Comparison of ENCODE assay signal across 8 cellular contexts in the genomic region with DNA sequence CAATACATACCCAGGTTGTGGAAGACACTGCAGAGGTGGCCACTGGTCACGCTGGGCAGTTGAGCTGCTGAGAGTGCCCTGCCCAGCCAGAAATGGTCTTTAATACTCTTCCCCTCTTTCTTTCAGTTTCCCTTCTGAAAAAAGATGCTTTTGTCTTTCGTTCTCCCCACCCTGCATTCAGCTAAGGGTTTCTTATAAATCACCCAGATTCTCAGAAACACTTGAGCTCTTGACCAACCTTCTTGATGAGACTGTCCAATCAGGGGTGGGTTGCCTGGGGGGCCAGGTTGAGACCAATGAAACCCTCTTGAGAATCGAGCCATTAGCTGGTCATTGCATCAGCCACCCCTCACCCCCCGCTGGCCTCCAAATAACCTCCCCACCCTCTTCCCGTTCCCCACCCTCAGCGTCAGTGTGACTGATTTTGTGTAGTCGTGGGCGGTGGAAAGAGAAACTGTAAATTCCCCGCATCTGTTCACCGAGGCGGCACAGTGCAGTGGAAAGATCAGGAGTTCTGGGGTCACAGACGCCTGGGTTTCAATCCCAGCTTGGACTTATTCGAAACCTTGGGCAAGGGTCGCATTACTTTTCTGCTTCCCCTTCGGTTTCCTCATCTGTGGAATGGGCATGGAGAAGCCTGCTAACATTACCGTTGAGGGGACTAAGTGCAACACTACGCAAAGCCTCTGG. TPM values are rescaled to one million over a fixed set of nuclear protein-coding genes. Genes with fewer than 3 reads are reported as not detected.
DNase-seq lines count a peak whose midpoint lies in the region; TF ChIP-seq lines count a peak whose summit lies in the region.

No MANE protein-coding gene starts in this region.

- POLR2A ChIA-PET in activated CD4-positive, alpha-beta T cell treated with anti-CD3 and anti-CD28 coated beads, Interleukin-2, amount 10 ng/mL, durations not matched to agents 7 days and 5 days (lab: Charles Lee) = interaction anchor here (0.6 kb wide), 1 partner anchor 112 kb away, joined by 4 read pairs; no protein-coding TSS in a partner anchor

- no peaks in the 10 kb centered on the region for H3K27me3 Mint-ChIP-seq in activated CD4-positive, alpha-beta T cell treated with anti-CD3 and anti-CD28 coated beads, Interleukin-2, amount 10 ng/mL, durations not matched to agents 7 days and 5 days
- no peaks in the 10 kb centered on the region for H3K27me3 Mint-ChIP-seq in mesothelial cell of epicardium (ENCODE audit: low read depth)

- peak overlapping the region; percentile 95 for H3K4me3 Mint-ChIP-seq in activated CD4-positive, alpha-beta T cell treated with anti-CD3 and anti-CD28 coated beads, Interleukin-2, amount 10 ng/mL, durations not matched to agents 7 days and 5 days
- H3K4me3 Mint-ChIP-seq in mesothelial cell of epicardium = peak overlapping the region; percentile 90

- TF ChIP-seq CTCF in MM.1S (IDR thresholded peaks at IDR 0.05; ENCODE audit: low read length) = no peak
- TF ChIP-seq CTCF in mesothelial cell of epicardium (IDR thresholded peaks at IDR 0.05; ENCODE audit: unreplicated experiment) = no peak

- peaks cover 28% of the 10 kb centered on the region for H3K36me3 Mint-ChIP-seq in activated CD4-positive, alpha-beta T cell treated with anti-CD3 and anti-CD28 coated beads, Interleukin-2, amount 10 ng/mL, durations not matched to agents 7 days and 5 days (ENCODE audit: low read depth)
- no peaks in the 10 kb centered on the region for H3K36me3 Mint-ChIP-seq in mesothelial cell of epicardium

- no peaks in the 10 kb centered on the region for H3K9me3 ChIP-seq in MM.1S (replicated peaks; ENCODE audit: insufficient read depth, low read length)
- H3K9me3 ChIP-seq in effector memory CD4-positive, alpha-beta T cell (ENCODE audit: control insufficient read depth, low read length) = no peaks in the 10 kb centered on the region

- peak overlapping the region; percentile 82 for H3K9ac ChIP-seq in MM.1S (ENCODE audit: low read length)

- peak overlapping the region; percentile 97 for H3K27ac Mint-ChIP-seq in activated CD4-positive, alpha-beta T cell treated with anti-CD3 and anti-CD28 coated beads, Interleukin-2, amount 10 ng/mL, durations not matched to agents 7 days and 5 days
- H3K27ac Mint-ChIP-seq in mesothelial cell of epicardium = peak overlapping the region; percentile 100

- CTCF ChIA-PET in activated CD4-positive, alpha-beta T cell treated with anti-CD3 and anti-CD28 coated beads, Interleukin-2, amount 10 ng/mL, durations not matched to agents 7 days and 5 days (lab: Charles Lee) = interaction anchor here (0.8 to 1.6 kb wide), 8 partner anchors 9 to 270 kb away, joined by 3 to 5 read pairs (median 4); no protein-coding TSS in a partner anchor

- 0 out of 2 replicates have a peak, but pooled peaks cover 5% of the 10 kb centered on the region for H3K4me1 ChIP-seq in MM.1S (ENCODE audit: low read length)
- peaks cover 13% of the 10 kb centered on the region for H3K4me1 ChIP-seq in effector memory CD4-positive, alpha-beta T cell (ENCODE audit: control insufficient read depth, insufficient read depth, low read length, poor library complexity, severe bottlenecking)

- H3K9me2 ChIP-seq in MM.1S (replicated peaks; ENCODE audit: insufficient read depth, low read length) = no peaks in the 10 kb centered on the region

- DNase-seq in HCEC 1CT (peak; percentile 73), MM.1S (no peak), mesothelial cell of epicardium (ENCODE audit: low spot score in 2 of 2, unreplicated experiment in 2 of 2) (peak in 1 of 2 experiments; percentile 52), cortex of kidney (lab: John Stamatoyannopoulos, UW) (no peak)
- peak; percentile 78 for DNase-seq in activated CD4-positive, alpha-beta T cell treated with anti-CD3 and anti-CD28 coated beads, Interleukin-2, amount 10 ng/mL, durations not matched to agents 7 days and 5 days
- DNase-seq in effector memory CD4-positive, alpha-beta T cell = peak in 2 of 3 donors; percentile 4 to 12
- DNase-seq in stimulated activated CD8-positive, alpha-beta memory T cell treated with anti-CD3 and anti-CD28 coated beads, Interleukin-7, amount 100 ng/mL, for 4 hours (ENCODE audit: low read depth in 2 of 2) = peak; percentile 76 to 82

- no peaks in the 10 kb centered on the region for H3K27me3 ChIP-seq in MM.1S (replicated peaks; ENCODE audit: insufficient read depth, low read length)
- no peaks in the 10 kb centered on the region for H3K27me3 ChIP-seq in effector memory CD4-positive, alpha-beta T cell (replicated peaks; ENCODE audit: control insufficient read depth, insufficient read depth, low read length, poor library complexity, severe bottlenecking)

- H3K4me2 ChIP-seq in MM.1S (ENCODE audit: low read depth, low read length) = peak overlapping the region; percentile 57

- H3F3A ChIP-seq in MM.1S (ENCODE audit: insufficient read depth, low read length) = peaks cover 6% of the 10 kb centered on the region

- H3K4me3 ChIP-seq in GM08714 (ENCODE audit: low read length) (peak overlapping the region; percentile 78), MM.1S (ENCODE audit: low read length) (peak overlapping the region; percentile 72)
- peak overlapping the region; percentile 78 for H3K4me3 ChIP-seq in effector memory CD4-positive, alpha-beta T cell (ENCODE audit: insufficient read depth, low read depth, low read length, poor library complexity, severe bottlenecking)

- H3K79me2 ChIP-seq in MM.1S (ENCODE audit: low read length) = no peaks in the 10 kb centered on the region

- H3K36me3 ChIP-seq in MM.1S (replicated peaks; ENCODE audit: insufficient read depth, low read length) = no peaks in the 10 kb centered on the region
- no peaks in the 10 kb centered on the region for H3K36me3 ChIP-seq in effector memory CD4-positive, alpha-beta T cell (ENCODE audit: control insufficient read depth, insufficient read depth, low read length)

- H3K4me1 Mint-ChIP-seq in activated CD4-positive, alpha-beta T cell treated with anti-CD3 and anti-CD28 coated beads, Interleukin-2, amount 10 ng/mL, durations not matched to agents 7 days and 5 days = peaks cover 59% of the 10 kb centered on the region
- peaks cover 44% of the 10 kb centered on the region for H3K4me1 Mint-ChIP-seq in mesothelial cell of epicardium

- H3K9me3 Mint-ChIP-seq in activated CD4-positive, alpha-beta T cell treated with anti-CD3 and anti-CD28 coated beads, Interleukin-2, amount 10 ng/mL, durations not matched to agents 7 days and 5 days = no peaks in the 10 kb centered on the region
- H3K9me3 Mint-ChIP-seq in mesothelial cell of epicardium = no peaks in the 10 kb centered on the region

- H3K27ac ChIP-seq in MM.1S (ENCODE audit: low read length) = peak overlapping the region; percentile 57; the same call in 1 of the 2 replicates
- H3K27ac ChIP-seq in effector memory CD4-positive, alpha-beta T cell (ENCODE audit: insufficient read depth, low read length, poor library complexity, severe bottlenecking) = peak overlapping the region; percentile 74

- peak overlapping the region; percentile 72 for H2AFZ ChIP-seq in MM.1S (ENCODE audit: low read length)

- H4K20me1 ChIP-seq in MM.1S (ENCODE audit: insufficient read depth, low read length) = no peaks in the 10 kb centered on the region

RNA-seq across cellular contexts. Expression of a gene that starts 0.9 kb away (rescaled TPM):
- 1 to 10 TPM; 6.8 to 7.0 TPM for total RNA-seq in activated CD4-positive, alpha-beta T cell treated with anti-CD3 and anti-CD28 coated beads, Interleukin-2, amount 10 ng/mL, durations not matched to agents 7 days and 5 days
- total RNA-seq in mesothelial cell of epicardium = 12.7 to 13.8 TPM (median 12.9 TPM) in 3 replicates

RNA-seq across cellular contexts. Expression of a gene that starts 52.3 kb away (rescaled TPM):
- not detected for total RNA-seq in activated CD4-positive, alpha-beta T cell treated with anti-CD3 and anti-CD28 coated beads, Interleukin-2, amount 10 ng/mL, durations not matched to agents 7 days and 5 days
- 0.14 TPM in 1 of 3 replicates, not detected in the others for total RNA-seq in mesothelial cell of epicardium

Comparison
In these comparisons a context has a peak if more than half of its experiments do, and no peak if none do; other contexts are left out.
1. DNase-seq: peak in HCEC 1CT (single experiment), activated CD4-positive, alpha-beta T cell treated with anti-CD3 and anti-CD28 coated beads, Interleukin-2, amount 10 ng/mL, durations not matched to agents 7 days and 5 days (single experiment), effector memory CD4-positive, alpha-beta T cell (2 of 3) and stimulated activated CD8-positive, alpha-beta memory T cell treated with anti-CD3 and anti-CD28 coated beads, Interleukin-7, amount 100 ng/mL, for 4 hours (2 of 2); none in MM.1S (single experiment) and cortex of kidney (single experiment).
2. Peak in every context shown above with its lines, with median percentiles within 50 percentile points of each other: H3K4me3 ChIP-seq.